26 cellular contexts compared by ENCODE assay signal in genomic region chr20:42193119-42193518, GRCh38.
"Had no signal": no experiment of that assay in that cellular context is flagged by ENCODE, and none has a peak within 500 bp of the region (broad histone marks: within the 10 kb centered on the region; RNA-seq: fewer than 3 reads in every experiment).

No MANE protein-coding gene starts in this region.

- ATAC-seq: effector memory CD8-positive, alpha-beta T cell; left ventricle myocardium superior; natural killer cell treated with Interleukin-12 subunit alpha and Interleukin-12 subunit beta and Interleukin-15 and Interleukin-18, amount 100 ng/mL, for 72 hours; sciatic nerve; stimulated activated effector memory CD8-positive, alpha-beta T cell treated with anti-CD3 and anti-CD28 coated beads, Interleukin-12 subunit alpha, Interleukin-12 subunit beta, amount 100 ng/mL, for 72 hours; stimulated activated naive CD8-positive, alpha-beta T cell treated with anti-CD3 and anti-CD28 coated beads, Interleukin-15, Interleukin-2, amounts not matched to agents 100 U/mL and 50 U/mL, for 24 hours had no signal

- H3K27me3 ChIP-seq: esophagus squamous epithelium, neutrophil, right atrium auricular region, testis, tibial artery had no signal

- H3K9me3 ChIP-seq: esophagus squamous epithelium, neutrophil, prostate gland, right atrium auricular region, testis, tibial artery had no signal

- H3K36me3 ChIP-seq: esophagus squamous epithelium, neutrophil, prostate gland, right atrium auricular region, tibial artery had no signal

- H3K4me3 ChIP-seq: esophagus squamous epithelium, lung, prostate gland, right atrium auricular region, testis, tibial artery had no signal

- DNase-seq: cortex of kidney; effector memory CD8-positive, alpha-beta T cell; erythroblast; esophagus squamous epithelium; foreskin melanocyte; glutamatergic neuron; hypothalamus; immature natural killer cell; islet precursor cell; kidney glomerular epithelial cell; left ventricle myocardium superior; naive B cell; stimulated activated CD4-positive, alpha-beta T cell treated with anti-CD3 and anti-CD28 coated beads, Interleukin-2, amount 100 ng/mL, for 24 hours; stimulated activated CD4-positive, alpha-beta T cell treated with anti-CD3 and anti-CD28 coated beads, Interleukin-4, amount 100 ng/mL, for 24 hours; stimulated activated naive CD8-positive, alpha-beta T cell treated with anti-CD3 and anti-CD28 coated beads, Interleukin-15, Interleukin-2, amounts not matched to agents 100 U/mL and 50 U/mL, for 24 hours; substantia nigra; testis; tibial artery had no signal

- FAIRE-seq: endometrium had no signal

- H3K4me1 ChIP-seq: prostate gland, right atrium auricular region, testis, tibial artery had no signal

- H3K27ac ChIP-seq: esophagus squamous epithelium, neutrophil, prostate gland, right atrium auricular region, testis, tibial artery had no signal
